12 cellular contexts compared by ENCODE assay signal in genomic region chr16:69326172-69326873, GRCh38. TPM values are rescaled to one million over a fixed set of nuclear protein-coding genes. Genes with fewer than 3 reads are reported as not detected.
DNase-seq lines count a peak whose midpoint lies in the region; ATAC-seq and TF ChIP-seq lines count a peak whose summit lies in the region.
"Had no signal": no experiment of that assay in that cellular context is flagged by ENCODE, and none has a peak within 500 bp of the region (broad histone marks: within the 10 kb centered on the region; RNA-seq: fewer than 3 reads in every experiment).

No MANE protein-coding gene starts in this region.

- DNase-seq in left ventricle myocardium inferior = no peak
- no peak for DNase-seq in left cardiac atrium
- peak; percentile 15 for DNase-seq in type B pancreatic cell (ENCODE audit: extremely low spot score, unreplicated experiment)
- DNase-seq in T-helper 9 cell = no peak
- DNase-seq in GM03348 (ENCODE audit: low spot score) = no peak
- DNase-seq: hypothalamus, NCI-H187 had no signal

- H3K27me3 ChIP-seq in left ventricle myocardium inferior (ENCODE audit: low read depth) (no peaks in the 10 kb centered on the region), esophagus (ENCODE audit: control insufficient read depth in 1 of 2, insufficient read depth in 2 of 2, low read length in 2 of 2) (no peaks in the 10 kb centered on the region)
- H3K27me3 ChIP-seq: right atrium auricular region, testis had no signal

- peaks cover 8% of the 10 kb centered on the region for H3K36me3 Mint-ChIP-seq in type B pancreatic cell

- intact Hi-C loops in left ventricle myocardium inferior (cut with micrococcal nuclease) (no loop called here), left cardiac atrium (cut with DNase I) (no loop called here)

- 44 to 49% methylated on average over 7 of the region's 7 CpGs for WGBS in esophagus, 2 donors

- H3K9me3 ChIP-seq in left ventricle myocardium inferior (replicated peaks) (no peaks in the 10 kb centered on the region), esophagus (ENCODE audit: control insufficient read depth in 2 of 2, insufficient read depth in 1 of 2, low read depth in 1 of 2, low read length in 1 of 2) (no peaks in the 10 kb centered on the region)
- H3K9me3 ChIP-seq: right atrium auricular region, testis had no signal

- H3K27ac Mint-ChIP-seq in type B pancreatic cell = peak overlapping the region; percentile 74
- H3K27ac Mint-ChIP-seq: T-helper 1 cell treated with Interleukin-12 subunit alpha and Interleukin-12 subunit beta and Interleukin-4 antibody, amounts not matched to agents 30 μg/mL and 1 μg/mL, for 36 hours had no signal

- TF ChIP-seq CTCF in left ventricle myocardium inferior (IDR thresholded peaks at IDR 0.05; ENCODE audit: borderline replicate concordance) = no peak
- no peak for TF ChIP-seq CTCF in type B pancreatic cell (conservative IDR thresholded peaks at IDR 0.05)

- H3K27me3 Mint-ChIP-seq in type B pancreatic cell = no peaks in the 10 kb centered on the region

- H3K4me3 ChIP-seq in left ventricle myocardium inferior = no peak overlapping the region
- no peak overlapping the region for H3K4me3 ChIP-seq in esophagus (ENCODE audit: low read depth in 1 of 2, low read length in 2 of 2)
- H3K4me3 ChIP-seq: right atrium auricular region, testis had no signal

- H3K4me1 Mint-ChIP-seq in type B pancreatic cell (ENCODE audit: unreplicated experiment) = peaks cover 20% of the 10 kb centered on the region

- H3K27ac ChIP-seq in left ventricle myocardium inferior (replicated peaks) (peak overlapping the region; percentile 16), esophagus (ENCODE audit: low read depth in 2 of 2, low read length in 1 of 2) (peak overlapping the region; percentile 52 to 58)
- H3K27ac ChIP-seq: right atrium auricular region, testis had no signal

- no peaks in the 10 kb centered on the region for H3K9me3 Mint-ChIP-seq in type B pancreatic cell
- H3K9me3 Mint-ChIP-seq: T-helper 1 cell treated with Interleukin-12 subunit alpha and Interleukin-12 subunit beta and Interleukin-4 antibody, amounts not matched to agents 30 μg/mL and 1 μg/mL, for 36 hours had no signal

- peak overlapping the region; percentile 45 for H3K4me3 Mint-ChIP-seq in type B pancreatic cell
- H3K4me3 Mint-ChIP-seq: T-helper 1 cell treated with Interleukin-12 subunit alpha and Interleukin-12 subunit beta and Interleukin-4 antibody, amounts not matched to agents 30 μg/mL and 1 μg/mL, for 36 hours had no signal

- peaks cover 69% of the 10 kb centered on the region for H3K4me1 ChIP-seq in left ventricle myocardium inferior
- H3K4me1 ChIP-seq in esophagus (ENCODE audit: control insufficient read depth in 2 of 2, insufficient read depth in 2 of 2, low read length in 1 of 2) = peaks cover 13 to 17% of the 10 kb centered on the region in 2 donors

- H3K36me3 ChIP-seq in left ventricle myocardium inferior (peaks cover 64% of the 10 kb centered on the region), esophagus (ENCODE audit: control insufficient read depth in 2 of 2, insufficient read depth in 2 of 2, low read length in 1 of 2) (peaks cover 3 to 33% of the 10 kb centered on the region in 2 donors)

- no peak for ATAC-seq in left cardiac atrium

RNA-seq across cellular contexts. Expression of gene PDF, which starts 4.1 kb away (rescaled TPM):
- total RNA-seq in left ventricle myocardium inferior (6.0 TPM), left cardiac atrium (1 to 10 TPM; 6.2 to 9.4 TPM), type B pancreatic cell (ENCODE audit: low replicate concordance) (14.6 and 19.0 TPM in 2 replicates)
- 10 to 100 TPM in 1 of 2 donors, 1 to 10 TPM in 1; 3.9 to 16.9 TPM for polyA plus RNA-seq in esophagus

RNA-seq across cellular contexts. Expression of gene COG8, which starts 13.0 kb away (rescaled TPM):
- total RNA-seq in left ventricle myocardium inferior (24.1 TPM), left cardiac atrium (10 to 100 TPM; 20.5 to 21.9 TPM), type B pancreatic cell (ENCODE audit: low replicate concordance) (42.5 and 57.3 TPM in 2 replicates)
- 10 to 100 TPM; 12.9 to 13.5 TPM for polyA plus RNA-seq in esophagus

RNA-seq across cellular contexts. Expression of gene NIP7, which starts 13.2 kb away (rescaled TPM):
- 8.2 TPM for total RNA-seq in left ventricle myocardium inferior
- 10 to 100 TPM in 1 of 2 donors, 1 to 10 TPM in 1; 9.1 to 20.8 TPM for total RNA-seq in left cardiac atrium
- polyA plus RNA-seq in esophagus = 10 to 100 TPM; 16.4 to 22.3 TPM
- 30.2 and 33.2 TPM in 2 replicates for total RNA-seq in type B pancreatic cell (ENCODE audit: low replicate concordance)

RNA-seq across cellular contexts. Expression of gene VPS4A, which starts 15.2 kb away (rescaled TPM):
- total RNA-seq in left ventricle myocardium inferior (27.4 TPM), left cardiac atrium (10 to 100 TPM; 22.4 to 30.0 TPM), type B pancreatic cell (ENCODE audit: low replicate concordance) (23.2 and 31.2 TPM in 2 replicates)
- polyA plus RNA-seq in esophagus = 10 to 100 TPM; 24.1 to 24.4 TPM

RNA-seq across cellular contexts. Expression of gene TMED6, which starts 25.3 kb away (rescaled TPM):
- total RNA-seq in left ventricle myocardium inferior = not detected
- total RNA-seq in left cardiac atrium = under 1 TPM in 1 of 2 donors, not detected in 1; 0.37 TPM
- polyA plus RNA-seq in esophagus = under 1 TPM in 1 of 2 donors, not detected in 1; 0.33 TPM
- 1.7 and 5.3 TPM in 2 replicates for total RNA-seq in type B pancreatic cell (ENCODE audit: low replicate concordance)
- total RNA-seq: right atrium auricular region had no signal
- polyA plus RNA-seq: BJ had no signal
